Comparison of ENCODE assay signal across 11 cellular contexts in the genomic region with DNA sequence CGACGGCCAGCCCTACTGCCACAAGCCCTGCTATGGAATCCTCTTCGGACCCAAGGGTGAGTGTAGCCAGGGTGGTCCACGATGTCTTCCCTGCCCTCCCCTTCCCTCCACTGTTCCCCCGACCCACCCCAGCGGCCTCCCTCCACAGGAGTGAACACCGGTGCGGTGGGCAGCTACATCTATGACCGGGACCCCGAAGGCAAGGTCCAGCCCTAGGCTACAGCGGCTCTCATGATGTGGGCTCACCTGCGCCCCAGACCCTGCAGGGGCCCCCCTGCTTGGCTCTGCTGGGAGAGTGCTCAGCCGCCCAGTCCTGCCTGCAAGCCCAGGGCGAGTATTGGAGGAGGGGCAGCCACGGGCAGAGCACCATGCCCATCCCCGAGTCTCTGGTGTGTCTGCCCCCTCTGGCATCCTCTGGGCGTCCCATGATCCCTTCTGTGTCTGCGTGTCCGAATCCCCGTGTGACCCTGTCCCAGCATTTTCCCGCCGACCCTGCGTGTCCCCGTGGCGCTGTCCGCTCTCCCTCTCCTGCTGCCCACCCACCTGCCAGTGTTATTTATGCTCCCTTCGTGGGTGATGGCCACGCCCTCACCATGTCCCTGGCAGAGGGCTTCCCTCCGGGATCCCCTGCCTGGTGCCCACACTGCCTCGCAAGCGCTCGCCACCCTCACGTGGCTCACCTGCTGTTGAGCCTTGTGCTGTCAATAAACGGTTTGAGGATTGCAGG. TPM values are rescaled to one million over a fixed set of nuclear protein-coding genes. Genes with fewer than 3 reads are reported as not detected.
DNase-seq lines count a peak whose midpoint lies in the region; ATAC-seq and TF ChIP-seq lines count a peak whose summit lies in the region.
"Had no signal": no experiment of that assay in that cellular context is flagged by ENCODE, and none has a peak within 500 bp of the region (broad histone marks: within the 10 kb centered on the region; RNA-seq: fewer than 3 reads in every experiment).

No MANE protein-coding gene starts in this region.

- H3K36me3 ChIP-seq in HEK293 (ENCODE audit: control insufficient read depth in 2 of 2, insufficient read depth in 1 of 2, low read length in 2 of 2): no peaks in the 10 kb centered on the region
- H3K36me3 ChIP-seq in colonic mucosa: no peaks in the 10 kb centered on the region

- no peaks in the 10 kb centered on the region for H3K9me3 ChIP-seq in HEK293 (ENCODE audit: control insufficient read depth, insufficient read depth, low read depth, low read length)
- H3K9me3 ChIP-seq in colonic mucosa: no peaks in the 10 kb centered on the region

- DNase-seq in DMS53 (lab: John Stamatoyannopoulos, UW) (peak; percentile 46), DMS53 treated with DMSO at 0.1 percent for 48 hours (lab: John Stamatoyannopoulos, UW; ENCODE audit: unreplicated experiment) (no peak), neural crest cell (ENCODE audit: low read depth, low spot score) (no peak), colonic mucosa (no peak)
- DNase-seq: activated effector memory CD4-positive, alpha-beta T cell treated with Interleukin-2 at 50 U/mL for 16 hours; stimulated activated naive CD8-positive, alpha-beta T cell treated with anti-CD3 and anti-CD28 coated beads, Interleukin-15, Interleukin-2, amounts not matched to agents 100 U/mL and 50 U/mL, for 24 hours had no signal

- intact Hi-C loops in dendritic cell treated with granulocyte-macrophage colony-stimulating factor and Interleukin-4, amounts not matched to agents 40 ng/mL and 50 ng/mL, for 4 days (cut with micrococcal nuclease): no loop called here
- intact Hi-C loops in colonic mucosa (cut with DNase I): no loop called here

- ATAC-seq in HG02870 (IDR thresholded peaks at IDR 0.05; ENCODE audit: unreplicated experiment): no peak
- ATAC-seq in HG03354 (IDR thresholded peaks at IDR 0.05; ENCODE audit: poor library complexity, severe bottlenecking, unreplicated experiment): no peak
- ATAC-seq: stimulated activated naive CD8-positive, alpha-beta T cell treated with anti-CD3 and anti-CD28 coated beads, Interleukin-15, Interleukin-2, amounts not matched to agents 100 U/mL and 50 U/mL, for 24 hours had no signal

- H3K27ac ChIP-seq in HEK293 (ENCODE audit: extremely low read depth, low read depth, low read length): no peak overlapping the region
- H3K27ac ChIP-seq in colonic mucosa: no peak overlapping the region

- POLR2A ChIA-PET in HEK293 (lab: Yijun Ruan, JAX): interaction anchor here (1.3 kb wide), 1 partner anchor 8 kb away, joined by 5 read pairs; no protein-coding TSS in a partner anchor

- H3K27ac Mint-ChIP-seq in dendritic cell treated with granulocyte-macrophage colony-stimulating factor and Interleukin-4, amounts not matched to agents 40 ng/mL and 50 ng/mL, for 4 days: peak overlapping the region; percentile 100
- no peak overlapping the region for H3K27ac Mint-ChIP-seq in neural crest cell (ENCODE audit: unreplicated experiment)

- CTCF ChIA-PET in HEK293 (lab: Yijun Ruan, JAX): interaction anchor here (1.0 to 2.9 kb wide), 2 partner anchors 10 to 52 kb away, joined by 4 to 31 read pairs; no protein-coding TSS in a partner anchor

- TF ChIP-seq CTCF in HEK293 (tag by site-specific recombination; IDR thresholded peaks at IDR 0.05) (no peak), neural crest cell (conservative IDR thresholded peaks at IDR 0.05) (no peak), colonic mucosa (IDR thresholded peaks at IDR 0.05) (no peak)

- H3K4me1 ChIP-seq in HEK293 (ENCODE audit: control insufficient read depth, insufficient read depth, low read length) (peaks cover 5% of the 10 kb centered on the region), colonic mucosa (peaks cover 19% of the 10 kb centered on the region)

- no peak overlapping the region for H3K4me3 ChIP-seq in HEK293 (ENCODE audit: low read depth, low read length)
- no peak overlapping the region for H3K4me3 ChIP-seq in colonic mucosa

- no peak overlapping the region for H3K9ac ChIP-seq in colonic mucosa (ENCODE audit: low read depth in 2 of 2, low read length in 2 of 2)

- peaks cover 70% of the 10 kb centered on the region for H3K4me1 Mint-ChIP-seq in dendritic cell treated with granulocyte-macrophage colony-stimulating factor and Interleukin-4, amounts not matched to agents 40 ng/mL and 50 ng/mL, for 4 days (ENCODE audit: low read depth)
- H3K4me1 Mint-ChIP-seq in neural crest cell: peaks cover 20% of the 10 kb centered on the region

- H3K36me3 Mint-ChIP-seq in dendritic cell treated with granulocyte-macrophage colony-stimulating factor and Interleukin-4, amounts not matched to agents 40 ng/mL and 50 ng/mL, for 4 days (ENCODE audit: low read depth): peaks cover 6% of the 10 kb centered on the region
- no peaks in the 10 kb centered on the region for H3K36me3 Mint-ChIP-seq in neural crest cell (ENCODE audit: low read depth)

- H3K4me3 Mint-ChIP-seq in dendritic cell treated with granulocyte-macrophage colony-stimulating factor and Interleukin-4, amounts not matched to agents 40 ng/mL and 50 ng/mL, for 4 days: peak overlapping the region; percentile 20
- H3K4me3 Mint-ChIP-seq in neural crest cell: peak overlapping the region; percentile 65

- peaks cover 49% of the 10 kb centered on the region for H3K27me3 ChIP-seq in colonic mucosa

- peaks cover 63% of the 10 kb centered on the region for H3K27me3 Mint-ChIP-seq in dendritic cell treated with granulocyte-macrophage colony-stimulating factor and Interleukin-4, amounts not matched to agents 40 ng/mL and 50 ng/mL, for 4 days
- peaks cover 43% of the 10 kb centered on the region for H3K27me3 Mint-ChIP-seq in neural crest cell (ENCODE audit: low read depth)

- H3K9me3 Mint-ChIP-seq in dendritic cell treated with granulocyte-macrophage colony-stimulating factor and Interleukin-4, amounts not matched to agents 40 ng/mL and 50 ng/mL, for 4 days: peaks cover 9% of the 10 kb centered on the region
- H3K9me3 Mint-ChIP-seq in neural crest cell: no peaks in the 10 kb centered on the region

TF ChIP-seq in HEK293, 187 proteins besides CTCF, POLR2A, EP300 and RAD21 (continues in another document):
- TF ChIP-seq GLIS1 (tag by site-specific recombination; IDR thresholded peaks at IDR 0.05) (peak; percentile 79), ZNF175 (tag by site-specific recombination; IDR thresholded peaks at IDR 0.05) (no peak), ZNF560 (tag by site-specific recombination; IDR thresholded peaks at IDR 0.05; ENCODE audit: borderline replicate concordance) (no peak), ZBTB17 (tag by site-specific recombination; IDR thresholded peaks at IDR 0.05) (peak; percentile 57; the same call in 1 of the 2 replicates), ZNF585B (tag by site-specific recombination; IDR thresholded peaks at IDR 0.05) (no peak), ZNF221 (tag by site-specific recombination; IDR thresholded peaks at IDR 0.05; ENCODE audit: borderline replicate concordance) (no peak), ZNF146 (tag by site-specific recombination; IDR thresholded peaks at IDR 0.05) (no peak), ZNF311 (tag by site-specific recombination; IDR thresholded peaks at IDR 0.05; ENCODE audit: borderline replicate concordance) (no peak), ZNF514 (tag by site-specific recombination; IDR thresholded peaks at IDR 0.05) (no peak), ZNF521 (tag by site-specific recombination; IDR thresholded peaks at IDR 0.05) (no peak), GLIS2 (tag by site-specific recombination; IDR thresholded peaks at IDR 0.05) (peak; percentile 67), EGR2 (tag by site-specific recombination; IDR thresholded peaks at IDR 0.05; ENCODE audit: low read depth) (peak; percentile 65), ZNF768 (tag by site-specific recombination; IDR thresholded peaks at IDR 0.05) (no peak), ZNF600 (tag by site-specific recombination; IDR thresholded peaks at IDR 0.05) (0 out of 2 replicates have a peak, but pooled peaks have one; percentile 26), SP2 (tag by site-specific recombination; IDR thresholded peaks at IDR 0.05) (peak; percentile 24), ZBTB10 (tag by site-specific recombination; IDR thresholded peaks at IDR 0.05) (peak; percentile 44; the same call in 1 of the 2 replicates), ZNF704 (tag by site-specific recombination; IDR thresholded peaks at IDR 0.05) (no peak)

RNA-seq across cellular contexts. Expression of gene CRIP2, which starts 5.0 kb away (rescaled TPM):
- 38.3 and 39.3 TPM in 2 replicates for total RNA-seq in neural crest cell
- total RNA-seq in colonic mucosa: 10 to 100 TPM; 11.3 to 20.3 TPM

RNA-seq across cellular contexts. Expression of gene CRIP1, which starts 7.1 kb away (rescaled TPM):
- 3.2 and 4.8 TPM in 2 replicates for total RNA-seq in neural crest cell
- 100 to 1,000 TPM in 1 of 2 donors, 10 to 100 TPM in 1; 97.1 to 220 TPM for total RNA-seq in colonic mucosa
- total RNA-seq: A172 had no signal

RNA-seq across cellular contexts. Expression of gene TEDC1, which starts 11.4 kb away (rescaled TPM):
- total RNA-seq in neural crest cell (39.6 and 44.9 TPM in 2 replicates), colonic mucosa (10 to 100 TPM; 15.0 to 55.7 TPM)

RNA-seq across cellular contexts. Expression of gene TMEM121, which starts 46.8 kb away (rescaled TPM):
- total RNA-seq in neural crest cell (12.3 and 13.9 TPM in 2 replicates), colonic mucosa (under 1 TPM; 0.82 TPM)

RNA-seq across cellular contexts. Expression of gene MTA1, which starts 60.0 kb away (rescaled TPM):
- total RNA-seq in neural crest cell (246 and 251 TPM in 2 replicates), colonic mucosa (10 to 100 TPM; 47.0 to 90.2 TPM)

Comparison
In these comparisons a context has a peak if more than half of its experiments do, and no peak if none do; other contexts are left out.
1. RNA of gene CRIP1, which starts 7.1 kb away (total RNA-seq): 97.1 to 220 TPM in colonic mucosa; 3.2 to 4.8 TPM in neural crest cell; every median in the first group is over 10 times any median in the second.